In genomic region chr12:96907681-96908163, GRCh38 we compare ENCODE assay signal across 8 cellular contexts. TPM values are rescaled to one million over a fixed set of nuclear protein-coding genes. Genes with fewer than 3 reads are reported as not detected.
DNase-seq lines count a peak whose midpoint lies in the region; ATAC-seq, FAIRE-seq and TF ChIP-seq lines count a peak whose summit lies in the region.

No MANE protein-coding gene starts in this region.

- WGBS in H1 (ENCODE audit: extremely low coverage in 1 of 2, insufficient coverage in 1 of 2, insufficient read length in 1 of 2, insufficient replicate concordance in 2 of 2, low coverage in 1 of 2, low lambda C conversion rate in 2 of 2, missing lambda C conversion rate in 1 of 2), 2 experiments: 8% methylated on average over 18 of the region's 18 CpGs; no CpG with 5 or more reads in 1 of the 2 experiments
- 2% methylated on average over 18 of the region's 18 CpGs for WGBS in urinary bladder

- ATAC-seq in GM21423 (IDR thresholded peaks at IDR 0.05; ENCODE audit: unreplicated experiment): peak; percentile 17

- H3K9me3 ChIP-seq in HUES48 (ENCODE audit: control insufficient read depth, insufficient read depth, low read length): no peaks in the 10 kb centered on the region
- no peaks in the 10 kb centered on the region for H3K9me3 ChIP-seq in H1 (ENCODE audit: insufficient read depth in 2 of 2, low read depth in 1 of 2, low read length in 1 of 2)

- H3K4me3 ChIP-seq in HUES48 (ENCODE audit: low read depth, low read length) (peak overlapping the region; percentile 98), WI38 (ENCODE audit: low read depth, low read length) (peak overlapping the region; percentile 85), H1 (ENCODE audit: extremely low read depth in 1 of 4, insufficient read depth in 2 of 4, low read depth in 3 of 4, low read length in 4 of 4) (peak overlapping the region; percentile 60 to 93 (median 78)), urinary bladder (ENCODE audit: low read depth, low read length) (peak overlapping the region; percentile 92)

- H4K20me1 ChIP-seq in H1 (replicated peaks in 1 of 2; ENCODE audit: control insufficient read depth in 1 of 2, insufficient read depth in 2 of 2, low read length in 2 of 2): no peaks in the 10 kb centered on the region

- peaks cover 12% of the 10 kb centered on the region; the same call in 1 of the 2 replicates for H3K23me2 ChIP-seq in H1 (ENCODE audit: low read depth, low read length)

- H2AK5ac ChIP-seq in H1 (ENCODE audit: low read depth, low read length): peak overlapping the region; percentile 55; the same call in 1 of the 2 replicates

- H3K18ac ChIP-seq in H1 (ENCODE audit: extremely low read depth, low read length): peak overlapping the region; percentile 90

- H2BK15ac ChIP-seq in H1 (ENCODE audit: low read length): no peak overlapping the region

- H3K27ac ChIP-seq in HUES48 (ENCODE audit: low read depth, low read length) (peak overlapping the region; percentile 88), H1 (ENCODE audit: low read depth, low read length) (peak overlapping the region; percentile 59), urinary bladder (ENCODE audit: low read depth) (peak overlapping the region; percentile 76)

- DNase-seq in DMS79 treated with DMSO at 0.1 percent for 48 hours (lab: John Stamatoyannopoulos, UW): peak; percentile 44
- no peak for DNase-seq in DMS79 (lab: John Stamatoyannopoulos, UW)
- peak in 1 of 2 experiments; percentile 52 for DNase-seq in H1 (ENCODE audit: low read depth in 1 of 2, low spot score in 2 of 2)
- peak; percentile 31 for DNase-seq in midbrain (lab: John Stamatoyannopoulos, UW)

- CTCF ChIA-PET in H1 (lab: Charles Lee; ENCODE audit: partially characterized antibody): interaction anchor here (0.6 kb wide), 1 partner anchor 202 kb away, joined by 5 read pairs; no protein-coding TSS in a partner anchor

- no peaks in the 10 kb centered on the region for H3K79me1 ChIP-seq in H1 (ENCODE audit: low read depth, low read length)

- H2BK12ac ChIP-seq in H1 (ENCODE audit: low read depth, low read length): peak overlapping the region; percentile 6; the same call in 1 of the 2 replicates

- peak overlapping the region; percentile 92 for H3K9ac ChIP-seq in HUES48 (ENCODE audit: low read depth, low read length)
- H3K9ac ChIP-seq in H1 (replicated peaks in 1 of 4; ENCODE audit: extremely low read depth in 1 of 4, low read depth in 3 of 4, low read length in 3 of 4): peak overlapping the region in 3 of 4 experiments; percentile 64 to 79 (median 65); a peak in 6 of 7 replicates

- POLR2A ChIA-PET in H1 (lab: Charles Lee; ENCODE audit: partially characterized antibody): interaction anchor here (0.7 to 1.4 kb wide), 3 partner anchors 9 to 11 kb away, joined by 3 read pairs; no protein-coding TSS in a partner anchor

- no peak overlapping the region for H2BK120ac ChIP-seq in H1 (replicated peaks; ENCODE audit: low read depth, low read length)

- peak overlapping the region; percentile 98 for H2AFZ ChIP-seq in H1 (ENCODE audit: low read length)

- peak overlapping the region; percentile 86 to 98 for H3K4me2 ChIP-seq in H1 (ENCODE audit: insufficient read depth in 1 of 2, low read depth in 2 of 2, low read length in 2 of 2)

- no peak overlapping the region for H4K8ac ChIP-seq in H1 (ENCODE audit: extremely low read depth, insufficient read depth, low read length)

- H3K36me3 ChIP-seq in HUES48 (ENCODE audit: control insufficient read depth, insufficient read depth, low read length) (no peaks in the 10 kb centered on the region), H1 (ENCODE audit: control insufficient read depth in 2 of 4, insufficient read depth in 4 of 4, low read length in 3 of 4) (peaks cover 0 to 6% (median 0%) of the 10 kb centered on the region in 4 experiments; a peak in 1 of 8 replicates), urinary bladder (ENCODE audit: insufficient read depth) (no peaks in the 10 kb centered on the region)

- H3K23ac ChIP-seq in H1 (ENCODE audit: insufficient read length): no peak overlapping the region

- no peak overlapping the region for H3K56ac ChIP-seq in H1 (replicated peaks; ENCODE audit: insufficient read length, low read depth, low read length)

- H3K27me3 ChIP-seq in HUES48 (ENCODE audit: control insufficient read depth, insufficient read depth, low read length) (no peaks in the 10 kb centered on the region), H1 (replicated peaks in 1 of 4; ENCODE audit: control insufficient read depth in 3 of 4, extremely low read depth in 1 of 4, insufficient read depth in 3 of 4, low read length in 3 of 4) (peaks cover 0 to 1% (median 0%) of the 10 kb centered on the region in 4 experiments; a peak in 1 of 7 replicates)

- H3K79me2 ChIP-seq in H1 (ENCODE audit: control insufficient read depth in 1 of 2, insufficient read depth in 2 of 2, low read length in 2 of 2): peaks cover 0 to 35% of the 10 kb centered on the region in 2 experiments; a peak in 3 of 4 replicates

- no peak overlapping the region for H4K91ac ChIP-seq in H1 (replicated peaks; ENCODE audit: insufficient read length, low read length)

- no peak overlapping the region for H3K14ac ChIP-seq in H1 (ENCODE audit: insufficient read length)

- TF ChIP-seq CTCF in WI38 (IDR thresholded peaks at IDR 0.05; ENCODE audit: low read depth, low read length) (no peak), H1 (IDR thresholded peaks at IDR 0.05; ENCODE audit: control extremely low read depth in 1 of 3, insufficient read depth in 1 of 3, low read depth in 1 of 3, low read length in 3 of 3) (no peak)

- no peak overlapping the region for H3K4ac ChIP-seq in H1 (replicated peaks; ENCODE audit: insufficient read length, low read depth, low read length)

- no peak for TF ChIP-seq RAD21 in H1 (IDR thresholded peaks at IDR 0.05 in 1 of 2, conservative IDR thresholded peaks at IDR 0.05 in 1 of 2; ENCODE audit: low read depth in 2 of 2, low read length in 2 of 2)

- TF ChIP-seq POLR2A in H1 (IDR thresholded peaks at IDR 0.05; ENCODE audit: control extremely low read depth in 1 of 2, low read depth in 2 of 2, low read length in 2 of 2): no peak

- no peak overlapping the region for H2BK20ac ChIP-seq in H1 (ENCODE audit: low read length)

- no peak for FAIRE-seq in H1 (lab: Jason Lieb, UNC)

- H3K4me1 ChIP-seq in HUES48 (ENCODE audit: control insufficient read depth, insufficient read depth, low read length) (peaks cover 15% of the 10 kb centered on the region), H1 (replicated peaks in 1 of 4; ENCODE audit: control insufficient read depth in 3 of 4, insufficient read depth in 4 of 4, low read length in 3 of 4) (peaks cover 2 to 9% (median 3%) of the 10 kb centered on the region in 4 experiments; a peak in 5 of 7 replicates), urinary bladder (ENCODE audit: insufficient read depth) (no peaks in the 10 kb centered on the region)

- TF ChIP-seq EP300 in H1 (IDR thresholded peaks at IDR 0.05; ENCODE audit: borderline replicate concordance in 1 of 2, low read depth in 2 of 2, low read length in 2 of 2): no peak

- peak overlapping the region; percentile 55 for H4K5ac ChIP-seq in H1 (ENCODE audit: insufficient read length, low read depth, low read length)

- 0 out of 2 replicates have a peak overlapping the region, but pooled peaks have one; percentile 14 for H2BK5ac ChIP-seq in H1 (ENCODE audit: low read depth, low read length)

TF ChIP-seq in H1, 55 proteins besides CTCF, POLR2A, EP300 and RAD21 (continues in another document):
- no peak for TF ChIP-seq TEAD4 (IDR thresholded peaks at IDR 0.05; ENCODE audit: low read depth, low read length)
- TF ChIP-seq JUN (IDR thresholded peaks at IDR 0.05; ENCODE audit: low read depth, low read length): no peak
- no peak for TF ChIP-seq NRF1 (IDR thresholded peaks at IDR 0.05; ENCODE audit: low read depth, low read length)
- no peak for TF ChIP-seq TBP (IDR thresholded peaks at IDR 0.05; ENCODE audit: low read depth, low read length)
- TF ChIP-seq CTBP2 (IDR thresholded peaks at IDR 0.05; ENCODE audit: borderline replicate concordance, insufficient read depth, insufficient read length, low read length): no peak
- no peak for TF ChIP-seq HDAC6 (IDR thresholded peaks at IDR 0.05; ENCODE audit: low read depth, low read length)
- TF ChIP-seq E2F6 (IDR thresholded peaks at IDR 0.05): peak; percentile 21; the same call in 1 of the 2 replicates
- no peak for TF ChIP-seq KDM5A (IDR thresholded peaks at IDR 0.05; ENCODE audit: low read length)
- 0 out of 2 replicates have a peak, but pooled peaks have one; percentile 0 for TF ChIP-seq TAF1 (IDR thresholded peaks at IDR 0.05; ENCODE audit: low read depth, low read length)
- TF ChIP-seq FOSL1 (IDR thresholded peaks at IDR 0.05; ENCODE audit: insufficient read depth, low read depth, low read length): no peak

RNA-seq across cellular contexts. Expression of gene NEDD1, which starts 0.7 kb away (rescaled TPM):
- total RNA-seq in H1 (2021; fragmentation: NEBNext Ultra II Directional; extraction: Animal tissue kit (Norgen Biotek cat#: 25700)): 20.9 and 26.6 TPM in 2 replicates
- 6.9 and 9.0 TPM in 2 replicates for polyA plus RNA-seq in H1 (2011; rRNA removed)
- polyA plus RNA-seq in H1 (2011; cell fraction: cytosol; rRNA removed): 10.1 TPM
- polyA plus RNA-seq in H1 (2011; cell fraction: nucleus; rRNA removed): 7.7 TPM
- polyA plus RNA-seq in H1 (2012, experiment 1 of 2): 12.4 to 17.5 TPM (median 15.1 TPM) in 4 replicates
- 0.64 TPM for polyA plus RNA-seq in H1 (2012, experiment 2 of 2)
- 16.5 TPM for polyA plus RNA-seq in H1 (2013, experiment 1 of 2)
- polyA plus RNA-seq in H1 (2013, experiment 2 of 2): 19.1 TPM
- polyA minus RNA-seq in H1 (2011; rRNA and poly(A)+ RNA removed): 37.0 and 63.1 TPM in 2 replicates
- polyA minus RNA-seq in H1 (2011; cell fraction: cytosol; rRNA and poly(A)+ RNA removed): 21.8 TPM
- polyA minus RNA-seq in H1 (2011; cell fraction: nucleus; rRNA and poly(A)+ RNA removed): 22.9 TPM
- 40.8 TPM for total RNA-seq in urinary bladder
- polyA plus RNA-seq in urinary bladder: 13.2 TPM
